In genomic region chr6:31374118-31374517, GRCh38 we compare ENCODE assay signal across 7 cellular contexts. TPM values are rescaled to one million over a fixed set of nuclear protein-coding genes. Genes with fewer than 3 reads are reported as not detected.
DNase-seq lines count a peak whose midpoint lies in the region; ATAC-seq, FAIRE-seq and TF ChIP-seq lines count a peak whose summit lies in the region.
"Not testable (repeated sequence)": the region's sequence is repeated elsewhere in the genome, so short reads cannot be mapped to it uniquely, and the experiment has no call there.

No MANE protein-coding gene starts in this region.

- H3K9me1 ChIP-seq in K562 (ENCODE audit: control insufficient read depth, insufficient read depth, low read length), result not testable (repeated sequence)

- intact Hi-C loops in K562 (cut with micrococcal nuclease), result not testable (repeated sequence)
- intact Hi-C loops in mucosa of descending colon (cut with DNase I, micrococcal nuclease), result loop anchor here in 1 of 2 donors (5.0 kb wide), 1 partner anchor 237 kb away; the partner anchor contains the start of gene PSORS1C2

- TF ChIP-seq POLR2A in K562 (conservative IDR thresholded peaks at IDR 0.05), result not testable (repeated sequence)

- POLR2A ChIA-PET in AG04450 (lab: Yijun Ruan, JAX); K562 (lab: Yijun Ruan, JAX): not testable (repeated sequence)

- H3K4me1 ChIP-seq in Loucy (ENCODE audit: insufficient read depth, low read length, poor library complexity, severe bottlenecking); K562 (replicated peaks in 1 of 2; ENCODE audit: control insufficient read depth in 2 of 2, insufficient read depth in 2 of 2, low read length in 2 of 2): not testable (repeated sequence)
- peaks cover 13% of the 10 kb centered on the region for H3K4me1 ChIP-seq in mucosa of descending colon (ENCODE audit: low read depth)

- in situ Hi-C loops in K562 (cut with MboI), result loop anchor here (10.0 kb wide), 1 partner anchor 459 kb away; the partner anchor contains the start of gene VARS2

- DNase-seq in AG04450 (ENCODE audit: low read depth, low spot score); GM12864 (ENCODE audit: low read depth); K562 (ENCODE audit: extremely low read depth in 1 of 4, low spot score in 3 of 4); fibroblast of mammary gland (ENCODE audit: low read depth): not testable (repeated sequence)
- peak; percentile 38 for DNase-seq in T-helper 9 cell
- peak in 1 of 3 donors; percentile 55 for DNase-seq in mucosa of descending colon

- peaks cover 21% of the 10 kb centered on the region for H3K27me3 ChIP-seq in AG04450 (ENCODE audit: control insufficient read depth, insufficient read depth, low read length)
- H3K27me3 ChIP-seq in Loucy (ENCODE audit: insufficient read depth, low read length, poor library complexity, severe bottlenecking), result not testable (repeated sequence)
- H3K27me3 ChIP-seq in K562 (ENCODE audit: control insufficient read depth in 2 of 2, insufficient read depth in 2 of 2, low read length in 2 of 2), result peaks cover 4 to 25% of the 10 kb centered on the region in 2 experiments; a peak in 3 of 5 replicates

- WGBS in K562 (ENCODE audit: insufficient coverage, low coverage, missing lambda C conversion rate), result 4% methylated on average over 3 of the region's 8 CpGs

- H2AFZ ChIP-seq in Loucy (ENCODE audit: low read length); K562 (ENCODE audit: low read depth, low read length): not testable (repeated sequence)

- not testable (repeated sequence) for H4K20me1 ChIP-seq in Loucy (ENCODE audit: insufficient read depth, low read length, poor library complexity, severe bottlenecking); K562 (replicated peaks; ENCODE audit: control insufficient read depth, insufficient read depth, low read length)

- ATAC-seq in K562, result peak; percentile 42; the same call in 2 of the 3 replicates
- ATAC-seq in mucosa of descending colon, result not testable (repeated sequence)

- TF ChIP-seq RAD21 in K562 (CRISPR knock-in tag; conservative IDR thresholded peaks at IDR 0.05 in 1 of 2, IDR thresholded peaks at IDR 0.05 in 1 of 2), result not testable (repeated sequence)

- H3K9ac ChIP-seq in Loucy (ENCODE audit: low read depth, low read length, poor library complexity, severe bottlenecking); K562 (ENCODE audit: insufficient read depth in 1 of 2, low read depth in 2 of 2, low read length in 2 of 2): not testable (repeated sequence)

- H3K79me2 ChIP-seq in Loucy (ENCODE audit: insufficient read depth, low read length); K562 (ENCODE audit: control insufficient read depth, insufficient read depth, low read length): not testable (repeated sequence)

- not testable (repeated sequence) for H3K4me3 ChIP-seq in AG04450 (ENCODE audit: low read depth, low read length); GM12864 (ENCODE audit: low read depth, low read length); Loucy (ENCODE audit: low read length, poor library complexity, severe bottlenecking); K562; fibroblast of mammary gland (ENCODE audit: control insufficient read depth, low read depth, low read length); mucosa of descending colon

- BruUV-seq in K562 (replicated peaks; lab: Mats Ljungman, UMichigan), result not testable (repeated sequence)

- H3K4me2 ChIP-seq in Loucy (ENCODE audit: low read depth, low read length, poor library complexity, severe bottlenecking); K562 (ENCODE audit: insufficient read depth, low read length): not testable (repeated sequence)

- not testable (repeated sequence) for TF ChIP-seq EP300 in K562 (IDR thresholded peaks at IDR 0.05; ENCODE audit: low read length)

- H3K36me3 ChIP-seq in Loucy (ENCODE audit: insufficient read depth, low read length); K562 (ENCODE audit: control insufficient read depth, insufficient read depth, low read length); mucosa of descending colon (ENCODE audit: low read depth): not testable (repeated sequence)

- TF ChIP-seq CTCF in AG04450 (IDR thresholded peaks at IDR 0.05; ENCODE audit: low read depth, low read length) (peak; percentile 32), GM12864 (IDR thresholded peaks at IDR 0.05; ENCODE audit: low read depth, low read length, missing control alignments) (peak; percentile 44), Loucy (conservative IDR thresholded peaks at IDR 0.05; ENCODE audit: low read length) (peak; percentile 41), K562 (IDR thresholded peaks at IDR 0.05 in 2 of 3, conservative IDR thresholded peaks at IDR 0.05 in 1 of 3; ENCODE audit: insufficient read depth in 2 of 3, low read depth in 1 of 3, low read length in 3 of 3) (0 out of 6 replicates have a peak, but pooled peaks of 1 of the 3 experiments have one; percentile 20), fibroblast of mammary gland (conservative IDR thresholded peaks at IDR 0.05; ENCODE audit: control insufficient read depth, insufficient read depth, low read depth, low read length) (peak; percentile 41), mucosa of descending colon (IDR thresholded peaks at IDR 0.05) (peak; percentile 24)

- H3K9me3 ChIP-seq in AG04450 (ENCODE audit: control insufficient read depth, insufficient read depth, low read length); Loucy (ENCODE audit: insufficient read depth, low read depth, low read length); K562 (replicated peaks; ENCODE audit: control insufficient read depth, insufficient read depth, low read depth, low read length); mucosa of descending colon: not testable (repeated sequence)

- H3K9me2 ChIP-seq in Loucy (replicated peaks; ENCODE audit: low read depth, low read length), result not testable (repeated sequence)

- not testable (repeated sequence) for H3F3A ChIP-seq in Loucy (ENCODE audit: low read depth)

- not testable (repeated sequence) for H3K27ac ChIP-seq in AG04450 (ENCODE audit: low read depth, low read length); K562 (ENCODE audit: extremely low read depth, low read depth, low read length)

- not testable (repeated sequence) for FAIRE-seq in K562 (lab: Jason Lieb, UNC)

- CTCF ChIA-PET in AG04450 (lab: Charles Lee); K562 (lab: Yijun Ruan, JAX; ENCODE audit: low intra/inter-chr PET ratio): not testable (repeated sequence)

RNA-seq across cellular contexts. Expression of gene HLA-B, which starts 17.1 kb away (rescaled TPM):
- polyA plus RNA-seq in AG04450 (2011; rRNA removed), result 418 and 513 TPM in 2 replicates
- polyA minus RNA-seq in AG04450 (2011; rRNA and poly(A)+ RNA removed), result 121 and 131 TPM in 2 replicates
- total RNA-seq in K562 (2011; cell fraction: chromatin; rRNA removed; ENCODE audit: low replicate concordance), result 1.2 TPM in 1 of 2 replicates, not detected in the other
- 4.2 and 5.5 TPM in 2 replicates for total RNA-seq in K562 (2011; cell fraction: nucleolus; rRNA removed)
- total RNA-seq in K562 (2011; cell fraction: nucleoplasm; rRNA removed), result 0.59 and 0.69 TPM in 2 replicates
- total RNA-seq in K562 (2014; rRNA removed), result 0.24 and 0.41 TPM in 2 replicates
- total RNA-seq in K562 (2014; rRNA removed; fragmentation: Illumina TruSeq; extraction: Trizol), result not detected in 2 replicates
- 0.65 and 1.4 TPM in 2 replicates for total RNA-seq in K562 (2015; rRNA removed; fragmentation: Illumina TruSeq; extraction: Trizol)
- total RNA-seq in K562 (2021), result 9.7 and 11.5 TPM in 2 replicates
- 0.31 and 0.98 TPM in 2 replicates for polyA plus RNA-seq in K562 (2011; rRNA removed)
- 0.15 and 0.46 TPM in 2 replicates for polyA plus RNA-seq in K562 (2011; cell fraction: cytosol; rRNA removed)
- 0.21 and 2.2 TPM in 2 replicates for polyA plus RNA-seq in K562 (2011; cell fraction: nucleus; rRNA removed)
- 0.92 and 2.4 TPM in 2 replicates for polyA plus RNA-seq in K562 (2012)
- polyA plus RNA-seq in K562 (2014; fragmentation: Illumina TruSeq; extraction: Trizol), result 0.55 TPM in 1 of 2 replicates, not detected in the other
- under 1 TPM; 0.07 to 0.66 TPM for polyA plus RNA-seq in K562 (2014; fragmentation: Nextera tagmentation; extraction: Ambion mirVana)
- polyA plus RNA-seq in K562 (2014; rRNA removed), result 0.49 and 1.7 TPM in 2 replicates
- polyA minus RNA-seq in K562 (2011; rRNA and poly(A)+ RNA removed), result not detected in 2 replicates
- polyA minus RNA-seq in K562 (2011; cell fraction: cytosol; rRNA and poly(A)+ RNA removed), result 2.4 and 4.1 TPM in 2 replicates
- polyA minus RNA-seq in K562 (2011; cell fraction: nucleus; rRNA and poly(A)+ RNA removed), result 0.54 and 0.56 TPM in 2 replicates
- total RNA-seq in mucosa of descending colon, result 1,000 to 10,000 TPM; 1,294 to 6,470 (median 3,045) TPM

RNA-seq across cellular contexts. Expression of gene MICA, which starts 29.3 kb away (rescaled TPM):
- polyA plus RNA-seq in AG04450 (2011; rRNA removed), result 39.9 and 48.5 TPM in 2 replicates
- 26.3 and 37.6 TPM in 2 replicates for polyA minus RNA-seq in AG04450 (2011; rRNA and poly(A)+ RNA removed)
- total RNA-seq in K562 (2011; cell fraction: chromatin; rRNA removed; ENCODE audit: low replicate concordance), result 35.0 and 75.6 TPM in 2 replicates
- 77.2 and 77.4 TPM in 2 replicates for total RNA-seq in K562 (2011; cell fraction: nucleolus; rRNA removed)
- total RNA-seq in K562 (2011; cell fraction: nucleoplasm; rRNA removed), result 59.2 and 67.5 TPM in 2 replicates
- 22.0 and 25.4 TPM in 2 replicates for total RNA-seq in K562 (2014; rRNA removed)
- 13.6 and 16.1 TPM in 2 replicates for total RNA-seq in K562 (2014; rRNA removed; fragmentation: Illumina TruSeq; extraction: Trizol)
- total RNA-seq in K562 (2015; rRNA removed; fragmentation: Illumina TruSeq; extraction: Trizol), result 16.1 and 16.7 TPM in 2 replicates
- total RNA-seq in K562 (2021), result 11.4 and 11.8 TPM in 2 replicates
- 24.6 and 32.7 TPM in 2 replicates for polyA plus RNA-seq in K562 (2011; rRNA removed)
- polyA plus RNA-seq in K562 (2011; cell fraction: cytosol; rRNA removed), result 27.7 and 40.0 TPM in 2 replicates
- 50.2 and 51.7 TPM in 2 replicates for polyA plus RNA-seq in K562 (2011; cell fraction: nucleus; rRNA removed)
- 14.4 and 20.5 TPM in 2 replicates for polyA plus RNA-seq in K562 (2012)
- polyA plus RNA-seq in K562 (2014; fragmentation: Illumina TruSeq; extraction: Trizol), result 19.5 and 19.6 TPM in 2 replicates
- 10 to 100 TPM; 13.5 to 18.0 TPM for polyA plus RNA-seq in K562 (2014; fragmentation: Nextera tagmentation; extraction: Ambion mirVana)
- polyA plus RNA-seq in K562 (2014; rRNA removed), result 15.3 and 20.2 TPM in 2 replicates
- 26.3 and 28.2 TPM in 2 replicates for polyA minus RNA-seq in K562 (2011; rRNA and poly(A)+ RNA removed)
- polyA minus RNA-seq in K562 (2011; cell fraction: cytosol; rRNA and poly(A)+ RNA removed), result 12.5 and 16.1 TPM in 2 replicates
- 8.2 and 14.7 TPM in 2 replicates for polyA minus RNA-seq in K562 (2011; cell fraction: nucleus; rRNA and poly(A)+ RNA removed)
- 10 to 100 TPM; 18.1 to 24.2 (median 20.7) TPM for total RNA-seq in mucosa of descending colon

Comparison
In these comparisons a context has a peak if more than half of its experiments do, and no peak if none do; other contexts are left out.
1. RNA of gene HLA-B, which starts 17.1 kb away (total RNA-seq): 1,294 to 6,470 TPM in mucosa of descending colon; 0.24 to 11.5 TPM in K562; every median in the first group is over 100 times any median in the second.